ENCODE assay signal across 1 cellular context in genomic region chr6:169252805-169253189, GRCh38.
TF ChIP-seq lines count a peak whose summit lies in the region.

No MANE protein-coding gene starts in this region.

TF ChIP-seq in IMR-90, 13 proteins besides CTCF, POLR2A, EP300 and RAD21:
- TF ChIP-seq ELK1 (IDR thresholded peaks at IDR 0.05; ENCODE audit: borderline replicate concordance, low read depth, low read length) (no peak), CEBPB (IDR thresholded peaks at IDR 0.05; ENCODE audit: low read depth, low read length) (no peak), RFX5 (IDR thresholded peaks at IDR 0.05; ENCODE audit: low read depth, low read length) (no peak), SMC3 (IDR thresholded peaks at IDR 0.05; ENCODE audit: low read depth, low read length) (no peak), NFE2L2 (IDR thresholded peaks at IDR 0.05; ENCODE audit: low read depth, low read length) (no peak), CHD1 (IDR thresholded peaks at IDR 0.05; ENCODE audit: low read depth, low read length) (no peak), FOS (IDR thresholded peaks at IDR 0.05; ENCODE audit: low read depth, low read length) (no peak), MAFK (IDR thresholded peaks at IDR 0.05; ENCODE audit: low read depth, low read length) (no peak), BHLHE40 (IDR thresholded peaks at IDR 0.05; ENCODE audit: low read depth, low read length) (no peak)
- TF ChIP-seq, protein P1, sequence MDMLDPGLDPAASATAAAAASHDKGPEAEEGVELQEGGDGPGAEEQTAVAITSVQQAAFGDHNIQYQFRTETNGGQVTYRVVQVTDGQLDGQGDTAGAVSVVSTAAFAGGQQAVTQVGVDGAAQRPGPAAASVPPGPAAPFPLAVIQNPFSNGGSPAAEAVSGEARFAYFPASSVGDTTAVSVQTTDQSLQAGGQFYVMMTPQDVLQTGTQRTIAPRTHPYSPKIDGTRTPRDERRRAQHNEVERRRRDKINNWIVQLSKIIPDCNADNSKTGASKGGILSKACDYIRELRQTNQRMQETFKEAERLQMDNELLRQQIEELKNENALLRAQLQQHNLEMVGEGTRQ (IDR thresholded peaks at IDR 0.05; ENCODE audit: low read depth, low read length) = no peak
